13 cellular contexts compared by ENCODE assay signal in genomic region chr2:73114273-73114867, GRCh38. TPM values are rescaled to one million over a fixed set of nuclear protein-coding genes. Genes with fewer than 3 reads are reported as not detected.
DNase-seq lines count a peak whose midpoint lies in the region; ATAC-seq, FAIRE-seq and TF ChIP-seq lines count a peak whose summit lies in the region.
"Had no signal": no experiment of that assay in that cellular context is flagged by ENCODE, and none has a peak within 500 bp of the region (broad histone marks: within the 10 kb centered on the region; RNA-seq: fewer than 3 reads in every experiment).

No MANE protein-coding gene starts in this region.

- peaks cover 1% of the 10 kb centered on the region for H3K36me3 Mint-ChIP-seq in activated naive CD4-positive, alpha-beta T cell treated with anti-CD3 and anti-CD28 coated beads for 36 hours (ENCODE audit: low read depth)
- no peaks in the 10 kb centered on the region for H3K36me3 Mint-ChIP-seq in endothelial cell (ENCODE audit: low read depth, unreplicated experiment)

- H3K4me1 ChIP-seq in thoracic aorta (ENCODE audit: control insufficient read depth in 1 of 2, low read depth in 2 of 2) (peaks cover 5 to 22% of the 10 kb centered on the region in 2 donors), pancreas (peaks cover 0 to 12% (median 0%) of the 10 kb centered on the region in 3 donors)

- H3K36me3 ChIP-seq in thoracic aorta (no peaks in the 10 kb centered on the region), pancreas (no peaks in the 10 kb centered on the region)

- no peaks in the 10 kb centered on the region for H3K27me3 Mint-ChIP-seq in activated naive CD4-positive, alpha-beta T cell treated with anti-CD3 and anti-CD28 coated beads for 36 hours (ENCODE audit: low read depth)
- H3K27me3 Mint-ChIP-seq in endothelial cell (ENCODE audit: unreplicated experiment) = peaks cover 7% of the 10 kb centered on the region

- CTCF ChIA-PET in activated naive CD4-positive, alpha-beta T cell treated with anti-CD3 and anti-CD28 coated beads for 36 hours (lab: Charles Lee) = interaction anchor here (0.9 kb wide), 1 partner anchor 63 kb away, joined by 3 read pairs; no protein-coding TSS in a partner anchor

- peak overlapping the region; percentile 0 for H3K4me3 Mint-ChIP-seq in activated naive CD4-positive, alpha-beta T cell treated with anti-CD3 and anti-CD28 coated beads for 36 hours
- peak overlapping the region; percentile 22 for H3K4me3 Mint-ChIP-seq in endothelial cell (ENCODE audit: unreplicated experiment)

- H3K4me1 Mint-ChIP-seq in activated naive CD4-positive, alpha-beta T cell treated with anti-CD3 and anti-CD28 coated beads for 36 hours (ENCODE audit: low read depth) = peaks cover 18% of the 10 kb centered on the region
- H3K4me1 Mint-ChIP-seq in endothelial cell (ENCODE audit: unreplicated experiment) = peaks cover 19% of the 10 kb centered on the region

- H3K9me3 ChIP-seq in thoracic aorta (no peaks in the 10 kb centered on the region), pancreas (no peaks in the 10 kb centered on the region)

- H3K27ac Mint-ChIP-seq in activated naive CD4-positive, alpha-beta T cell treated with anti-CD3 and anti-CD28 coated beads for 36 hours = no peak overlapping the region
- no peak overlapping the region for H3K27ac Mint-ChIP-seq in endothelial cell (ENCODE audit: unreplicated experiment)

- 87 to 89% methylated on average over 4 of the region's 4 CpGs for WGBS in pancreas, 2 donors

- DNase-seq in activated naive CD4-positive, alpha-beta T cell treated with anti-CD3 and anti-CD28 coated beads for 36 hours = no peak
- no peak for DNase-seq in activated naive CD4-positive, alpha-beta T cell (lab: John Stamatoyannopoulos, UW)
- peak; percentile 50 for DNase-seq in RPMI7951 (ENCODE audit: low read depth)
- DNase-seq in endothelial cell (ENCODE audit: low spot score) = no peak
- DNase-seq in thoracic aorta (ENCODE audit: low spot score) = no peak
- DNase-seq in pancreas = no peak
- DNase-seq in DMS79 treated with DMSO at 0.1 percent for 48 hours (lab: John Stamatoyannopoulos, UW) = no peak
- no peak for DNase-seq in left ventricle myocardium superior
- DNase-seq: C1 segment of cervical spinal cord, cerebellar nuclear complex, foreskin melanocyte had no signal

- H3K4me3 ChIP-seq in thoracic aorta (no peak overlapping the region), pancreas (no peak overlapping the region)

- no peak for FAIRE-seq in pancreas (lab: Jason Lieb, UNC)
- FAIRE-seq: HTR-8/SVneo had no signal

- ATAC-seq in thoracic aorta (ENCODE audit: insufficient number of reproducible peaks, low FRiP score, low read depth) = no peak
- no peak for ATAC-seq in pancreas
- ATAC-seq in left ventricle myocardium superior = no peak
- ATAC-seq: left lobe of liver had no signal

- H3K27ac ChIP-seq in thoracic aorta (peak overlapping the region; percentile 96 to 98), pancreas (no peak overlapping the region)

- H3K9me3 Mint-ChIP-seq in activated naive CD4-positive, alpha-beta T cell treated with anti-CD3 and anti-CD28 coated beads for 36 hours = no peaks in the 10 kb centered on the region
- no peaks in the 10 kb centered on the region for H3K9me3 Mint-ChIP-seq in endothelial cell (ENCODE audit: unreplicated experiment)

- H3K27me3 ChIP-seq in thoracic aorta (replicated peaks; ENCODE audit: insufficient read depth) = no peaks in the 10 kb centered on the region
- no peaks in the 10 kb centered on the region for H3K27me3 ChIP-seq in pancreas

- no peak for TF ChIP-seq CTCF in endothelial cell (IDR thresholded peaks at IDR 0.05; ENCODE audit: unreplicated experiment)
- TF ChIP-seq CTCF in thoracic aorta (IDR thresholded peaks at IDR 0.05) = no peak
- TF ChIP-seq CTCF in pancreas (IDR thresholded peaks at IDR 0.05) = no peak

- intact Hi-C loops in activated naive CD4-positive, alpha-beta T cell treated with anti-CD3 and anti-CD28 coated beads for 36 hours (cut with micrococcal nuclease) = loop anchor here (5.0 to 10.0 kb wide), 3 partner anchors 178 to 1720 kb away; partner anchors contain the start of genes EGR4, HK2, INO80B and WBP1
- intact Hi-C loops in pancreas (cut with DNase I) (no loop called here), left ventricle myocardium superior (cut with micrococcal nuclease) (no loop called here)

RNA-seq across cellular contexts. Expression of gene RAB11FIP5, which starts 1.6 kb away (rescaled TPM):
- 1 to 10 TPM; 7.3 to 7.4 TPM for total RNA-seq in activated naive CD4-positive, alpha-beta T cell treated with anti-CD3 and anti-CD28 coated beads for 36 hours
- 13.1 and 15.1 TPM in 2 replicates for total RNA-seq in RPMI7951 (2014; rRNA removed; shearing (Covaris generic))
- total RNA-seq in endothelial cell (ENCODE audit: unreplicated experiment) (27.8 TPM), thoracic aorta (10 to 100 TPM; 62.4 to 78.8 TPM), pancreas (10 to 100 TPM; 13.4 to 17.6 (median 16.2) TPM), left ventricle myocardium superior (19.4 TPM)
- polyA plus RNA-seq in pancreas = 10 to 100 TPM; 10.1 to 12.4 TPM

RNA-seq across cellular contexts. Expression of gene SFXN5, which starts 42.9 kb away (rescaled TPM):
- total RNA-seq in activated naive CD4-positive, alpha-beta T cell treated with anti-CD3 and anti-CD28 coated beads for 36 hours = 1 to 10 TPM; 5.3 to 6.8 TPM
- total RNA-seq in RPMI7951 (2014; rRNA removed; shearing (Covaris generic)) = 8.7 and 18.3 TPM in 2 replicates
- total RNA-seq in endothelial cell (ENCODE audit: unreplicated experiment) = 29.8 TPM
- total RNA-seq in thoracic aorta = 10 to 100 TPM; 16.6 to 18.1 TPM
- total RNA-seq in pancreas = 1 to 10 TPM; 2.6 to 8.4 (median 4.8) TPM
- polyA plus RNA-seq in pancreas = 1 to 10 TPM; 5.3 to 7.0 TPM
- 8.6 TPM for total RNA-seq in left ventricle myocardium superior

Comparison
In these comparisons a context has a peak if more than half of its experiments do, and no peak if none do; other contexts are left out.
1. H3K27ac ChIP-seq: peak in thoracic aorta (2 of 2); none in pancreas (0 of 4).